In the genomic region with DNA sequence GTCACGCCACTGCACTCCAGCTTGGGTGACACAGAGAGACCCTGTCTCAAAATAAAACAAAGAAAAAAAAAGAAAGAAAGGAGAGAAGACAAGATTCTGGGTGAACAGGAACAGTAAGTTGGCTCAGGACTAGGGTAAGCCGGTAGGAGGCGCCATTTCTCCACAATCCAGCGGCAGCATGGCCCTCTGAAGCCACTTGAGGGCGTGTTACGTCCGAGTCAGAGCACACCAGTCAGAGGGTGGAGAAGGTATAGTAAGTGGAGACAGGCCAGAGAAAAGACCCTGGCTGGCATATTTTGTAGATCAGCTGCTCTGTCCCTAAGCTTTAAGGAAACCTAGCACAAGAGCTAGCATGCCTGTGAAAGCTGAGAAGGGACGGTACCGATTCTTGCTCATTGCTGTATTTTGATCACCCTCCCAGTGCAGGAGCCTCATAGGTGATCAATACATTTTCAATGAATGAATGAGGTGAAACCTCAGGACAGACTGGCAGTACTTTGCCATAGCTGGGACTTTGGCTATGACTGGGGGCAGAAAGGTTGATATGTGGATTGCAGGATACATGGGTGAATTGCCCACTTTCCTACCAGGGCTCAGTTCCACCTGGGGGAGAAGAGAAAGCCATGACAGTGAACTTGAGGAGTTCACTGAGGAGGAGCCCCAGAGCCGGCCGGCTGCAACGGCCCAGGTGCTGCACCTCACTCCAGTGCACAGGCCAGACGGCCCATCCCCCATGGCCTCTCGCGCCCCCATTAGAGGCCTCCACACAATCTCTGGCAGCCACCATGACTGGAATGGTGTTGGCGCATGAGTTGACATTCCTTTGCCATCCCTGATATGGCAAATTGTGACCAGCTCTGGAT, we compare ENCODE assay signal across 8 cellular contexts. TPM values are rescaled to one million over a fixed set of nuclear protein-coding genes. Genes with fewer than 3 reads are reported as not detected.
DNase-seq lines count a peak whose midpoint lies in the region; ATAC-seq and TF ChIP-seq lines count a peak whose summit lies in the region.

No MANE protein-coding gene starts in this region.

- DNase-seq in GM13977 (ENCODE audit: low spot score) (peak; percentile 87), NCI-H526 treated with DMSO at 0.1 percent for 48 hours (lab: John Stamatoyannopoulos, UW) (peak; percentile 74), dedifferentiated amniotic fluid mesenchymal stem cell (ENCODE audit: extremely low spot score) (peak; percentile 83), lung (ENCODE audit: low spot score) (peak; percentile 76)
- peak; percentile 96 for DNase-seq in activated CD4-positive, alpha-beta T cell treated with anti-CD3 and anti-CD28 coated beads, Interleukin-2, amount 10 ng/mL, durations not matched to agents 24 days and 14 days
- peak; percentile 87 for DNase-seq in stimulated activated CD8-positive, alpha-beta memory T cell treated with anti-CD3 and anti-CD28 coated beads, Interleukin-15, amount 100 ng/mL, for 1 hour (ENCODE audit: low read depth)

- H3K4me1 Mint-ChIP-seq in activated CD4-positive, alpha-beta T cell treated with anti-CD3 and anti-CD28 coated beads, Interleukin-2, amount 10 ng/mL, durations not matched to agents 24 days and 14 days: peaks cover 49% of the 10 kb centered on the region

- TF ChIP-seq CTCF in 22Rv1 (IDR thresholded peaks at IDR 0.05) (peak; percentile 99), GM13977 (IDR thresholded peaks at IDR 0.05; ENCODE audit: extremely low read depth, insufficient read depth, missing control alignments) (peak; percentile 100), lung (IDR thresholded peaks at IDR 0.05; ENCODE audit: control extremely low read depth, extremely low read depth) (peak; percentile 99)

- in situ Hi-C loops in GM13977 (cut with MboI; ENCODE audit: low pct_unique_long_range_greater_than_20kb, low sequenced_read_pairs, unreplicated experiment): loop anchor here (25.0 kb wide), 1 partner anchor 179 kb away; no protein-coding TSS in a partner anchor

- no peak overlapping the region for H3K4me3 Mint-ChIP-seq in activated CD4-positive, alpha-beta T cell treated with anti-CD3 and anti-CD28 coated beads, Interleukin-2, amount 10 ng/mL, durations not matched to agents 24 days and 14 days

- ATAC-seq in HG03442 (IDR thresholded peaks at IDR 0.05; ENCODE audit: unreplicated experiment) (peak; percentile 64), lung (ENCODE audit: insufficient read depth, low FRiP score) (peak; percentile 75)

- no peaks in the 10 kb centered on the region for H3K27me3 ChIP-seq in lung (ENCODE audit: control insufficient read depth, insufficient read depth)

- H3K27ac Mint-ChIP-seq in activated CD4-positive, alpha-beta T cell treated with anti-CD3 and anti-CD28 coated beads, Interleukin-2, amount 10 ng/mL, durations not matched to agents 24 days and 14 days: peak overlapping the region; percentile 4

- intact Hi-C loops in activated CD4-positive, alpha-beta T cell treated with anti-CD3 and anti-CD28 coated beads, Interleukin-2, amount 10 ng/mL, durations not matched to agents 24 days and 14 days (cut with micrococcal nuclease): loop anchor here (1.0 to 2.0 kb wide), 4 partner anchors 14 to 76 kb away; partner anchors contain the start of gene POU2F2

- no peaks in the 10 kb centered on the region for H3K4me1 ChIP-seq in lung (ENCODE audit: control insufficient read depth in 2 of 2, insufficient read depth in 2 of 2, low read length in 2 of 2)

- H3K9me3 ChIP-seq in lung (ENCODE audit: control insufficient read depth in 2 of 2, insufficient read depth in 1 of 2, low read length in 1 of 2): no peaks in the 10 kb centered on the region

- H3K27ac ChIP-seq in 22Rv1 (no peak overlapping the region), lung (ENCODE audit: low read depth in 1 of 2, low read length in 1 of 2) (no peak overlapping the region)

- H3K36me3 Mint-ChIP-seq in activated CD4-positive, alpha-beta T cell treated with anti-CD3 and anti-CD28 coated beads, Interleukin-2, amount 10 ng/mL, durations not matched to agents 24 days and 14 days (ENCODE audit: low read depth): peaks cover 64% of the 10 kb centered on the region

- H3K4me3 ChIP-seq in lung: no peak overlapping the region

- WGBS in lung, 2 donors: 29 to 37% methylated on average over 16 of the region's 16 CpGs

- no peaks in the 10 kb centered on the region for H3K27me3 Mint-ChIP-seq in activated CD4-positive, alpha-beta T cell treated with anti-CD3 and anti-CD28 coated beads, Interleukin-2, amount 10 ng/mL, durations not matched to agents 24 days and 14 days

- H3K36me3 ChIP-seq in lung (ENCODE audit: control insufficient read depth in 2 of 2, insufficient read depth in 2 of 2, low read length in 2 of 2): no peaks in the 10 kb centered on the region

- H3K9me3 Mint-ChIP-seq in activated CD4-positive, alpha-beta T cell treated with anti-CD3 and anti-CD28 coated beads, Interleukin-2, amount 10 ng/mL, durations not matched to agents 24 days and 14 days: no peaks in the 10 kb centered on the region

RNA-seq across cellular contexts. Expression of gene POU2F2, which starts 23.5 kb away (rescaled TPM):
- total RNA-seq in activated CD4-positive, alpha-beta T cell treated with anti-CD3 and anti-CD28 coated beads, Interleukin-2, amount 10 ng/mL, durations not matched to agents 24 days and 14 days: 71.5 and 72.0 TPM in 2 replicates
- 1 to 10 TPM; 3.2 to 7.6 TPM for total RNA-seq in lung
- 10 to 100 TPM in 1 of 2 donors, 1 to 10 TPM in 1; 1.9 to 11.9 TPM for polyA plus RNA-seq in lung

RNA-seq across cellular contexts. Expression of gene ZNF574, which starts 32.8 kb away (rescaled TPM):
- total RNA-seq in activated CD4-positive, alpha-beta T cell treated with anti-CD3 and anti-CD28 coated beads, Interleukin-2, amount 10 ng/mL, durations not matched to agents 24 days and 14 days: 16.7 and 18.5 TPM in 2 replicates
- total RNA-seq in lung: 10 to 100 TPM; 11.5 to 13.7 TPM
- polyA plus RNA-seq in lung: 1 to 10 TPM; 6.8 to 8.6 TPM

RNA-seq across cellular contexts. Expression of gene GRIK5, which starts 38.8 kb away (rescaled TPM):
- total RNA-seq in activated CD4-positive, alpha-beta T cell treated with anti-CD3 and anti-CD28 coated beads, Interleukin-2, amount 10 ng/mL, durations not matched to agents 24 days and 14 days: 3.9 and 4.9 TPM in 2 replicates
- total RNA-seq in lung: 1 to 10 TPM in 1 of 2 donors, under 1 TPM in 1; 0.83 to 1.6 TPM
- under 1 TPM; 0.26 TPM for polyA plus RNA-seq in lung
